In the genomic region with DNA sequence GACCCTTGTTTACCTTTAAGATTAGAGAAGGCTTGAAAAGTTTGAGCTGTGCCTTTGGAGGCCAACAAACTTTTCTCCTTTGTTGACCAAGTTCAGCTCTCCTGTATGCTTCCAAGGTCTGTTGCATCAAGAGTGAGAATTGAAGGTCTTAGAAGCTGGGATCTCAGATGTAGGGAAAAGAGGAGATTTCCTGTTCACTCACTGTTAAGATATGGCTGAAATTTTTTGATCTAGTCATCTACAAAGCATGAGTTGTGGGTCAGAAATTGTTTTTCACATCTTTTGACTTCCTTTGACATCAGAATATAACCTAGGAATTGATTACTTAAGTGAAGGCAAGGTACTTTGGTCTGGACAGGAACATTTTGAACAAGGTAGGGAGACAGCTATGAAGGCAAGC, we compare ENCODE assay signal across 2 cellular contexts.
TF ChIP-seq lines count a peak whose summit lies in the region.

No MANE protein-coding gene starts in this region.

TF ChIP-seq in IMR-90, 13 proteins besides CTCF, POLR2A, EP300 and RAD21:
- TF ChIP-seq NFE2L2 (IDR thresholded peaks at IDR 0.05; ENCODE audit: low read depth, low read length): no peak
- no peak for TF ChIP-seq MAFK (IDR thresholded peaks at IDR 0.05; ENCODE audit: low read depth, low read length)
- TF ChIP-seq, protein P1, sequence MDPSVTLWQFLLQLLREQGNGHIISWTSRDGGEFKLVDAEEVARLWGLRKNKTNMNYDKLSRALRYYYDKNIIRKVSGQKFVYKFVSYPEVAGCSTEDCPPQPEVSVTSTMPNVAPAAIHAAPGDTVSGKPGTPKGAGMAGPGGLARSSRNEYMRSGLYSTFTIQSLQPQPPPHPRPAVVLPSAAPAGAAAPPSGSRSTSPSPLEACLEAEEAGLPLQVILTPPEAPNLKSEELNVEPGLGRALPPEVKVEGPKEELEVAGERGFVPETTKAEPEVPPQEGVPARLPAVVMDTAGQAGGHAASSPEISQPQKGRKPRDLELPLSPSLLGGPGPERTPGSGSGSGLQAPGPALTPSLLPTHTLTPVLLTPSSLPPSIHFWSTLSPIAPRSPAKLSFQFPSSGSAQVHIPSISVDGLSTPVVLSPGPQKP (IDR thresholded peaks at IDR 0.05; ENCODE audit: borderline replicate concordance, low read depth, low read length): no peak
- no peak for TF ChIP-seq BHLHE40 (IDR thresholded peaks at IDR 0.05; ENCODE audit: low read depth, low read length)
- no peak for TF ChIP-seq CHD1 (IDR thresholded peaks at IDR 0.05; ENCODE audit: low read depth, low read length)
- TF ChIP-seq RCOR1 (IDR thresholded peaks at IDR 0.05; ENCODE audit: insufficient replicate concordance, low read length): no peak

TF ChIP-seq in endothelial cell of umbilical vein, 7 proteins besides CTCF, POLR2A, EP300 and RAD21:
- TF ChIP-seq JUN (IDR thresholded peaks at IDR 0.05; ENCODE audit: borderline replicate concordance, insufficient read depth, insufficient read length, low read depth) (no peak), MYC (IDR thresholded peaks at IDR 0.05; ENCODE audit: low read depth, low read length) (no peak)
- TF ChIP-seq, protein P2, sequence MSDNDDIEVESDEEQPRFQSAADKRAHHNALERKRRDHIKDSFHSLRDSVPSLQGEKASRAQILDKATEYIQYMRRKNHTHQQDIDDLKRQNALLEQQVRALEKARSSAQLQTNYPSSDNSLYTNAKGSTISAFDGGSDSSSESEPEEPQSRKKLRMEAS (IDR thresholded peaks at IDR 0.05; ENCODE audit: insufficient read depth, insufficient read length): no peak
